In genomic region chr2:20596973-20597867, GRCh38 we compare ENCODE assay signal across 1 cellular context.
TF ChIP-seq lines count a peak whose summit lies in the region.

No MANE protein-coding gene starts in this region.

TF ChIP-seq in HepG2, 621 proteins besides CTCF, POLR2A, EP300 and RAD21 (continued from another document and continues in another):
- TF ChIP-seq ZUFSP (CRISPR knock-in tag; IDR thresholded peaks at IDR 0.05; ENCODE audit: borderline replicate concordance) (no peak), ZNF788 (CRISPR knock-in tag; IDR thresholded peaks at IDR 0.05; ENCODE audit: borderline replicate concordance) (peak; percentile 94), ZNF646 (CRISPR knock-in tag; IDR thresholded peaks at IDR 0.05) (no peak), TCF7 (IDR thresholded peaks at IDR 0.05; ENCODE audit: low read depth) (peak; percentile 85), ZSCAN12 (CRISPR knock-in tag; IDR thresholded peaks at IDR 0.05) (no peak), CBX5 (CRISPR knock-in tag; IDR thresholded peaks at IDR 0.05; ENCODE audit: borderline replicate concordance) (peak; percentile 88; the same call in 1 of the 2 replicates), THAP7 (CRISPR knock-in tag; IDR thresholded peaks at IDR 0.05) (peak; percentile 82; the same call in 1 of the 2 replicates), ZNF709 (CRISPR knock-in tag; IDR thresholded peaks at IDR 0.05) (peak; percentile 95), ZNF547 (CRISPR knock-in tag; IDR thresholded peaks at IDR 0.05) (peak; percentile 93; the same call in 1 of the 2 replicates), NFE2L1 (CRISPR knock-in tag; IDR thresholded peaks at IDR 0.05; ENCODE audit: borderline replicate concordance) (no peak), PPARG (CRISPR knock-in tag; conservative IDR thresholded peaks at IDR 0.05) (peak; percentile 98), MAF1 (CRISPR knock-in tag; IDR thresholded peaks at IDR 0.05; ENCODE audit: borderline replicate concordance) (no peak), ZC3H13 (CRISPR knock-in tag; IDR thresholded peaks at IDR 0.05) (0 out of 2 replicates have a peak, but pooled peaks have one; percentile 37), MEIS2 (CRISPR knock-in tag; IDR thresholded peaks at IDR 0.05) (peak; percentile 90), ZNF563 (CRISPR knock-in tag; IDR thresholded peaks at IDR 0.05) (peak; percentile 88), ZNF318 (CRISPR knock-in tag; IDR thresholded peaks at IDR 0.05) (no peak), KDM5A (IDR thresholded peaks at IDR 0.05; ENCODE audit: borderline replicate concordance, low read length) (no peak)
- TF ChIP-seq, protein P1, sequence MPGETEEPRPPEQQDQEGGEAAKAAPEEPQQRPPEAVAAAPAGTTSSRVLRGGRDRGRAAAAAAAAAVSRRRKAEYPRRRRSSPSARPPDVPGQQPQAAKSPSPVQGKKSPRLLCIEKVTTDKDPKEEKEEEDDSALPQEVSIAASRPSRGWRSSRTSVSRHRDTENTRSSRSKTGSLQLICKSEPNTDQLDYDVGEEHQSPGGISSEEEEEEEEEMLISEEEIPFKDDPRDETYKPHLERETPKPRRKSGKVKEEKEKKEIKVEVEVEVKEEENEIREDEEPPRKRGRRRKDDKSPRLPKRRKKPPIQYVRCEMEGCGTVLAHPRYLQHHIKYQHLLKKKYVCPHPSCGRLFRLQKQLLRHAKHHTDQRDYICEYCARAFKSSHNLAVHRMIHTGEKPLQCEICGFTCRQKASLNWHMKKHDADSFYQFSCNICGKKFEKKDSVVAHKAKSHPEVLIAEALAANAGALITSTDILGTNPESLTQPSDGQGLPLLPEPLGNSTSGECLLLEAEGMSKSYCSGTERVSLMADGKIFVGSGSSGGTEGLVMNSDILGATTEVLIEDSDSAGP (CRISPR knock-in tag; IDR thresholded peaks at IDR 0.05; ENCODE audit: borderline replicate concordance): peak; percentile 86
- TF ChIP-seq, protein P2, sequence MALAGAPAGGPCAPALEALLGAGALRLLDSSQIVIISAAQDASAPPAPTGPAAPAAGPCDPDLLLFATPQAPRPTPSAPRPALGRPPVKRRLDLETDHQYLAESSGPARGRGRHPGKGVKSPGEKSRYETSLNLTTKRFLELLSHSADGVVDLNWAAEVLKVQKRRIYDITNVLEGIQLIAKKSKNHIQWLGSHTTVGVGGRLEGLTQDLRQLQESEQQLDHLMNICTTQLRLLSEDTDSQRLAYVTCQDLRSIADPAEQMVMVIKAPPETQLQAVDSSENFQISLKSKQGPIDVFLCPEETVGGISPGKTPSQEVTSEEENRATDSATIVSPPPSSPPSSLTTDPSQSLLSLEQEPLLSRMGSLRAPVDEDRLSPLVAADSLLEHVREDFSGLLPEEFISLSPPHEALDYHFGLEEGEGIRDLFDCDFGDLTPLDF (CRISPR knock-in tag; IDR thresholded peaks at IDR 0.05): no peak
- TF ChIP-seq, protein P3, sequence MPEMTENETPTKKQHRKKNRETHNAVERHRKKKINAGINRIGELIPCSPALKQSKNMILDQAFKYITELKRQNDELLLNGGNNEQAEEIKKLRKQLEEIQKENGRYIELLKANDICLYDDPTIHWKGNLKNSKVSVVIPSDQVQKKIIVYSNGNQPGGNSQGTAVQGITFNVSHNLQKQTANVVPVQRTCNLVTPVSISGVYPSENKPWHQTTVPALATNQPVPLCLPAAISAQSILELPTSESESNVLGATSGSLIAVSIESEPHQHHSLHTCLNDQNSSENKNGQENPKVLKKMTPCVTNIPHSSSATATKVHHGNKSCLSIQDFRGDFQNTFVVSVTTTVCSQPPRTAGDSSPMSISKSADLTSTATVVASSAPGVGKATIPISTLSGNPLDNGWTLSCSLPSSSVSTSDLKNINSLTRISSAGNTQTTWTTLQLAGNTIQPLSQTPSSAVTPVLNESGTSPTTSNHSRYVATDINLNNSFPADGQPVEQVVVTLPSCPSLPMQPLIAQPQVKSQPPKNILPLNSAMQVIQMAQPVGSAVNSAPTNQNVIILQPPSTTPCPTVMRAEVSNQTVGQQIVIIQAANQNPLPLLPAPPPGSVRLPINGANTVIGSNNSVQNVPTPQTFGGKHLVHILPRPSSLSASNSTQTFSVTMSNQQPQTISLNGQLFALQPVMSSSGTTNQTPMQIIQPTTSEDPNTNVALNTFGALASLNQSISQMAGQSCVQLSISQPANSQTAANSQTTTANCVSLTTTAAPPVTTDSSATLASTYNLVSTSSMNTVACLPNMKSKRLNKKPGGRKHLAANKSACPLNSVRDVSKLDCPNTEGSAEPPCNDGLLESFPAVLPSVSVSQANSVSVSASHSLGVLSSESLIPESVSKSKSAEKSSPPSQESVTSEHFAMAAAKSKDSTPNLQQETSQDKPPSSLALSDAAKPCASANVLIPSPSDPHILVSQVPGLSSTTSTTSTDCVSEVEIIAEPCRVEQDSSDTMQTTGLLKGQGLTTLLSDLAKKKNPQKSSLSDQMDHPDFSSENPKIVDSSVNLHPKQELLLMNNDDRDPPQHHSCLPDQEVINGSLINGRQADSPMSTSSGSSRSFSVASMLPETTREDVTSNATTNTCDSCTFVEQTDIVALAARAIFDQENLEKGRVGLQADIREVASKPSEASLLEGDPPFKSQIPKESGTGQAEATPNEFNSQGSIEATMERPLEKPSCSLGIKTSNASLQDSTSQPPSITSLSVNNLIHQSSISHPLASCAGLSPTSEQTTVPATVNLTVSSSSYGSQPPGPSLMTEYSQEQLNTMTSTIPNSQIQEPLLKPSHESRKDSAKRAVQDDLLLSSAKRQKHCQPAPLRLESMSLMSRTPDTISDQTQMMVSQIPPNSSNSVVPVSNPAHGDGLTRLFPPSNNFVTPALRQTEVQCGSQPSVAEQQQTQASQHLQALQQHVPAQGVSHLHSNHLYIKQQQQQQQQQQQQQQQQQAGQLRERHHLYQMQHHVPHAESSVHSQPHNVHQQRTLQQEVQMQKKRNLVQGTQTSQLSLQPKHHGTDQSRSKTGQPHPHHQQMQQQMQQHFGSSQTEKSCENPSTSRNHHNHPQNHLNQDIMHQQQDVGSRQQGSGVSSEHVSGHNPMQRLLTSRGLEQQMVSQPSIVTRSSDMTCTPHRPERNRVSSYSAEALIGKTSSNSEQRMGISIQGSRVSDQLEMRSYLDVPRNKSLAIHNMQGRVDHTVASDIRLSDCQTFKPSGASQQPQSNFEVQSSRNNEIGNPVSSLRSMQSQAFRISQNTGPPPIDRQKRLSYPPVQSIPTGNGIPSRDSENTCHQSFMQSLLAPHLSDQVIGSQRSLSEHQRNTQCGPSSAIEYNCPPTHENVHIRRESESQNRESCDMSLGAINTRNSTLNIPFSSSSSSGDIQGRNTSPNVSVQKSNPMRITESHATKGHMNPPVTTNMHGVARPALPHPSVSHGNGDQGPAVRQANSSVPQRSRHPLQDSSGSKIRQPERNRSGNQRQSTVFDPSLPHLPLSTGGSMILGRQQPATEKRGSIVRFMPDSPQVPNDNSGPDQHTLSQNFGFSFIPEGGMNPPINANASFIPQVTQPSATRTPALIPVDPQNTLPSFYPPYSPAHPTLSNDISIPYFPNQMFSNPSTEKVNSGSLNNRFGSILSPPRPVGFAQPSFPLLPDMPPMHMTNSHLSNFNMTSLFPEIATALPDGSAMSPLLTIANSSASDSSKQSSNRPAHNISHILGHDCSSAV (CRISPR knock-in tag; IDR thresholded peaks at IDR 0.05; ENCODE audit: borderline replicate concordance): no peak
